23 cellular contexts compared by ENCODE assay signal in genomic region chr2:232576995-232577394, GRCh38. TPM values are rescaled to one million over a fixed set of nuclear protein-coding genes. Genes with fewer than 3 reads are reported as not detected.
DNase-seq lines count a peak whose midpoint lies in the region; ATAC-seq, FAIRE-seq and TF ChIP-seq lines count a peak whose summit lies in the region.
"Had no signal": no experiment of that assay in that cellular context is flagged by ENCODE, and none has a peak within 500 bp of the region (broad histone marks: within the 10 kb centered on the region; RNA-seq: fewer than 3 reads in every experiment).

No MANE protein-coding gene starts in this region.

- H3K9me3 ChIP-seq in AG04450 (ENCODE audit: control insufficient read depth, insufficient read depth, low read length), result no peaks in the 10 kb centered on the region
- H3K9me3 ChIP-seq in SJCRH30 (replicated peaks), result no peaks in the 10 kb centered on the region

- peak overlapping the region; percentile 4 to 88 (median 47) for H3K27ac Mint-ChIP-seq in nephron
- H3K27ac Mint-ChIP-seq: activated CD8-positive, alpha-beta memory T cell treated with anti-CD3 and anti-CD28 coated beads, Interleukin-2, amount 10 ng/mL, durations not matched to agents 7 days and 5 days; CD4-positive, alpha-beta T cell; natural killer cell treated with Interleukin-12 subunit alpha and Interleukin-12 subunit beta and Interleukin-15 and Interleukin-18, amount 100 ng/mL, for 72 hours; stimulated activated naive CD8-positive, alpha-beta T cell treated with anti-CD3 and anti-CD28 coated beads, Interleukin-15, Interleukin-2, amounts not matched to agents 100 ng/mL and 50 ng/mL, for 24 hours; type B pancreatic cell had no signal

- H3K36me3 Mint-ChIP-seq in nephron (ENCODE audit: low read depth), result peaks cover 50% of the 10 kb centered on the region

- H3K27ac ChIP-seq in AG04450 (ENCODE audit: low read depth, low read length) (peak overlapping the region; percentile 31), SJCRH30 (peak overlapping the region; percentile 31)

- DNase-seq in AG04450 (ENCODE audit: low read depth, low spot score) (no peak), SJCRH30 (peak in 1 of 2 experiments; percentile 17), fibroblast of gingiva (ENCODE audit: low read depth) (peak; percentile 17), COLO829 (ENCODE audit: low spot score) (no peak), D721Med (ENCODE audit: insufficient read length, low spot score) (no peak), GM19238 (ENCODE audit: insufficient read length, low spot score) (no peak)
- DNase-seq: activated CD4-positive, CD25-positive, alpha-beta regulatory T cell treated with anti-CD3 and anti-CD28 coated beads, Interleukin-2, amount 50 U/mL, for 72 hours; activated CD8-positive, alpha-beta memory T cell treated with anti-CD3 and anti-CD28 coated beads, Interleukin-2, amount 10 ng/mL, durations not matched to agents 7 days and 5 days; CD4-positive, alpha-beta T cell; KG1; NCI-H1105; NCI-H748 treated with DMSO at 0.1 percent for 48 hours; OCI-M1; retina; T-helper 9 cell had no signal

- POLR2A ChIA-PET in AG04450 (lab: Yijun Ruan, JAX), result no interaction called here

- CTCF ChIA-PET in AG04450 (lab: Charles Lee), result no interaction called here

- peaks cover 8% of the 10 kb centered on the region for H3K36me3 ChIP-seq in SJCRH30

- no peak for ATAC-seq in GM21737 (IDR thresholded peaks at IDR 0.05; ENCODE audit: unreplicated experiment)
- ATAC-seq: activated CD8-positive, alpha-beta memory T cell treated with anti-CD3 and anti-CD28 coated beads, Interleukin-2, amount 10 ng/mL, durations not matched to agents 7 days and 5 days; natural killer cell treated with Interleukin-12 subunit alpha and Interleukin-12 subunit beta and Interleukin-15 and Interleukin-18, amount 100 ng/mL, for 72 hours had no signal

- FAIRE-seq in D721Med (lab: Jason Lieb, UNC), result no peak
- FAIRE-seq: A204.1 had no signal

- H3K9me3 Mint-ChIP-seq in nephron, result no peaks in the 10 kb centered on the region
- H3K9me3 Mint-ChIP-seq: CD4-positive, alpha-beta T cell; natural killer cell treated with Interleukin-12 subunit alpha and Interleukin-12 subunit beta and Interleukin-15 and Interleukin-18, amount 100 ng/mL, for 72 hours; stimulated activated naive CD8-positive, alpha-beta T cell treated with anti-CD3 and anti-CD28 coated beads, Interleukin-15, Interleukin-2, amounts not matched to agents 100 ng/mL and 50 ng/mL, for 24 hours; type B pancreatic cell had no signal

- H3K4me1 ChIP-seq in SJCRH30, result peaks cover 54% of the 10 kb centered on the region

- H3K4me3 ChIP-seq in AG04450 (ENCODE audit: low read depth, low read length) (no peak overlapping the region), SJCRH30 (no peak overlapping the region)
- H3K4me3 ChIP-seq: SK-N-MC had no signal

- H3K27me3 Mint-ChIP-seq in nephron (ENCODE audit: low read depth), result no peaks in the 10 kb centered on the region
- H3K27me3 Mint-ChIP-seq: activated CD8-positive, alpha-beta memory T cell treated with anti-CD3 and anti-CD28 coated beads, Interleukin-2, amount 10 ng/mL, durations not matched to agents 7 days and 5 days; CD4-positive, alpha-beta T cell; natural killer cell treated with Interleukin-12 subunit alpha and Interleukin-12 subunit beta and Interleukin-15 and Interleukin-18, amount 100 ng/mL, for 72 hours; stimulated activated naive CD8-positive, alpha-beta T cell treated with anti-CD3 and anti-CD28 coated beads, Interleukin-15, Interleukin-2, amounts not matched to agents 100 ng/mL and 50 ng/mL, for 24 hours; type B pancreatic cell had no signal

- peaks cover 54% of the 10 kb centered on the region for H3K4me1 Mint-ChIP-seq in nephron

- H3K4me3 Mint-ChIP-seq in nephron, result no peak overlapping the region
- H3K4me3 Mint-ChIP-seq: activated CD8-positive, alpha-beta memory T cell treated with anti-CD3 and anti-CD28 coated beads, Interleukin-2, amount 10 ng/mL, durations not matched to agents 7 days and 5 days; CD4-positive, alpha-beta T cell; natural killer cell treated with Interleukin-12 subunit alpha and Interleukin-12 subunit beta and Interleukin-15 and Interleukin-18, amount 100 ng/mL, for 72 hours; stimulated activated naive CD8-positive, alpha-beta T cell treated with anti-CD3 and anti-CD28 coated beads, Interleukin-15, Interleukin-2, amounts not matched to agents 100 ng/mL and 50 ng/mL, for 24 hours; type B pancreatic cell had no signal

- H3K27me3 ChIP-seq in AG04450 (ENCODE audit: control insufficient read depth, insufficient read depth, low read length) (no peaks in the 10 kb centered on the region), SJCRH30 (no peaks in the 10 kb centered on the region)

- no peak for TF ChIP-seq CTCF in AG04450 (IDR thresholded peaks at IDR 0.05; ENCODE audit: low read depth, low read length)
- no peak for TF ChIP-seq CTCF in nephron (IDR thresholded peaks at IDR 0.05; ENCODE audit: unreplicated experiment in 3 of 3)
- TF ChIP-seq CTCF in D721Med (IDR thresholded peaks at IDR 0.05; ENCODE audit: insufficient read depth, missing control alignments), result no peak

RNA-seq across cellular contexts. Expression of gene EIF4E2, which starts 26.5 kb away (rescaled TPM):
- polyA plus RNA-seq in AG04450 (2011; rRNA removed), result 40.5 and 47.7 TPM in 2 replicates
- 39.5 and 41.1 TPM in 2 replicates for polyA minus RNA-seq in AG04450 (2011; rRNA and poly(A)+ RNA removed)
- 168 and 180 TPM in 2 replicates for total RNA-seq in SJCRH30 (2014; rRNA removed; shearing (Covaris generic))

RNA-seq across cellular contexts. Expression of gene TIGD1, which starts 26.6 kb away (rescaled TPM):
- polyA plus RNA-seq in AG04450 (2011; rRNA removed), result 3.6 and 4.3 TPM in 2 replicates
- polyA minus RNA-seq in AG04450 (2011; rRNA and poly(A)+ RNA removed), result 3.3 and 5.8 TPM in 2 replicates
- 10.2 and 13.5 TPM in 2 replicates for total RNA-seq in SJCRH30 (2014; rRNA removed; shearing (Covaris generic))

RNA-seq across cellular contexts. Expression of gene CHRNG, which starts 37.5 kb away (rescaled TPM):
- polyA plus RNA-seq in AG04450 (2011; rRNA removed), result not detected in 2 replicates
- polyA minus RNA-seq in AG04450 (2011; rRNA and poly(A)+ RNA removed), result 0.09 TPM in 1 of 2 replicates, not detected in the other
- total RNA-seq in SJCRH30 (2014; rRNA removed; shearing (Covaris generic)), result 25.2 and 36.6 TPM in 2 replicates
- total RNA-seq: activated CD8-positive, alpha-beta memory T cell treated with anti-CD3 and anti-CD28 coated beads, Interleukin-2, amount 10 ng/mL, durations not matched to agents 7 days and 5 days; CD4-positive, alpha-beta T cell; natural killer cell treated with Interleukin-12 subunit alpha and Interleukin-12 subunit beta and Interleukin-15 and Interleukin-18, amount 100 ng/mL, for 72 hours had no signal
- polyA plus RNA-seq: adipose tissue had no signal

RNA-seq across cellular contexts. Expression of gene CHRND, which starts 51.0 kb away (rescaled TPM):
- polyA plus RNA-seq in AG04450 (2011; rRNA removed), result not detected in 2 replicates
- polyA minus RNA-seq in AG04450 (2011; rRNA and poly(A)+ RNA removed), result 0.05 TPM in 1 of 2 replicates, not detected in the other
- total RNA-seq in SJCRH30 (2014; rRNA removed; shearing (Covaris generic)), result 91.0 and 92.4 TPM in 2 replicates
- total RNA-seq: activated CD8-positive, alpha-beta memory T cell treated with anti-CD3 and anti-CD28 coated beads, Interleukin-2, amount 10 ng/mL, durations not matched to agents 7 days and 5 days; CD4-positive, alpha-beta T cell; natural killer cell treated with Interleukin-12 subunit alpha and Interleukin-12 subunit beta and Interleukin-15 and Interleukin-18, amount 100 ng/mL, for 72 hours had no signal

RNA-seq across cellular contexts. Expression of gene EFHD1, which starts 56.4 kb away (rescaled TPM):
- 0.05 TPM in 1 of 2 replicates, not detected in the other for polyA plus RNA-seq in AG04450 (2011; rRNA removed)
- 0.17 TPM in 1 of 2 replicates, not detected in the other for polyA minus RNA-seq in AG04450 (2011; rRNA and poly(A)+ RNA removed)
- 18.7 and 20.7 TPM in 2 replicates for total RNA-seq in SJCRH30 (2014; rRNA removed; shearing (Covaris generic))
- total RNA-seq: CD4-positive, alpha-beta T cell had no signal
